Comparison of ENCODE assay signal across 1 cellular context in the genomic region with DNA sequence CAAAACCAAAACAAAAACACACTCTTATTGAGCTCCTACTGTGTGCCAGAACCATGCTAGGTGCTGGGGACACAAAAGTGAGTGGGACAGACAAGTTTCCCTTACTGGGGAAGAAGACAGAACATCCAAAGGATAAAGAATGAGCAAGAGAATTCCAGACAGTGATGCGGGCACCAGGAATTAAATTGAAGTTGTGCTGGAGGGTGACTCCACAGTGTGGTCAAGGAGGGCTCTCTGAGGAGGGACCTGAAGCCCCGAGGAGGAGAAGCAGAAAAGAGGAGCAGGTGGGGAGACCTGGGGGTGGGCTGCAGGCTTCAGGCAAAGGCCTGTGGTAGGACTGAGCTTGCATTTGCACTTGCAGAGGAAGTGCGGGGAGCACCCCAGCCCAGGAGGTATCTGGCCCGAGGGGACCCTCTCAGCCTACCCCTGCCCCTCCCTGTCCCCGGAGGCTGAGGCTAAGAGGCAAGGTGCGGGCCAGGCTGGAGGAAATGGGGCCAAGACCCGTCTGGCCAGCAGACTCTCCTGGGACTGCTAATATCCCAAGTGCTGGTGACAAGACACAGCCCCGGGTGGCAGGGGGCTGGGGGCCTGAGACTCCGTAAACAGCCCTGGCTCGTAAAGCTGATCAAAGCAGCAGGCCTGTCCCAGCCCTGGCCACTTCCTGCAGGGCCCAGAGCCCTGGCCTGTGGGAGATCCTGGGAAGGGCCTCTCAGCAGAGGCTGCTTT.
A peak's percentile ranks its signal among the peaks of the same experiment; 100 is the strongest.
TF ChIP-seq lines count a peak whose summit lies in the region.

No MANE protein-coding gene starts in this region.

TF ChIP-seq in HepG2, 621 proteins besides CTCF, POLR2A, EP300 and RAD21:
- TF ChIP-seq, protein P1, sequence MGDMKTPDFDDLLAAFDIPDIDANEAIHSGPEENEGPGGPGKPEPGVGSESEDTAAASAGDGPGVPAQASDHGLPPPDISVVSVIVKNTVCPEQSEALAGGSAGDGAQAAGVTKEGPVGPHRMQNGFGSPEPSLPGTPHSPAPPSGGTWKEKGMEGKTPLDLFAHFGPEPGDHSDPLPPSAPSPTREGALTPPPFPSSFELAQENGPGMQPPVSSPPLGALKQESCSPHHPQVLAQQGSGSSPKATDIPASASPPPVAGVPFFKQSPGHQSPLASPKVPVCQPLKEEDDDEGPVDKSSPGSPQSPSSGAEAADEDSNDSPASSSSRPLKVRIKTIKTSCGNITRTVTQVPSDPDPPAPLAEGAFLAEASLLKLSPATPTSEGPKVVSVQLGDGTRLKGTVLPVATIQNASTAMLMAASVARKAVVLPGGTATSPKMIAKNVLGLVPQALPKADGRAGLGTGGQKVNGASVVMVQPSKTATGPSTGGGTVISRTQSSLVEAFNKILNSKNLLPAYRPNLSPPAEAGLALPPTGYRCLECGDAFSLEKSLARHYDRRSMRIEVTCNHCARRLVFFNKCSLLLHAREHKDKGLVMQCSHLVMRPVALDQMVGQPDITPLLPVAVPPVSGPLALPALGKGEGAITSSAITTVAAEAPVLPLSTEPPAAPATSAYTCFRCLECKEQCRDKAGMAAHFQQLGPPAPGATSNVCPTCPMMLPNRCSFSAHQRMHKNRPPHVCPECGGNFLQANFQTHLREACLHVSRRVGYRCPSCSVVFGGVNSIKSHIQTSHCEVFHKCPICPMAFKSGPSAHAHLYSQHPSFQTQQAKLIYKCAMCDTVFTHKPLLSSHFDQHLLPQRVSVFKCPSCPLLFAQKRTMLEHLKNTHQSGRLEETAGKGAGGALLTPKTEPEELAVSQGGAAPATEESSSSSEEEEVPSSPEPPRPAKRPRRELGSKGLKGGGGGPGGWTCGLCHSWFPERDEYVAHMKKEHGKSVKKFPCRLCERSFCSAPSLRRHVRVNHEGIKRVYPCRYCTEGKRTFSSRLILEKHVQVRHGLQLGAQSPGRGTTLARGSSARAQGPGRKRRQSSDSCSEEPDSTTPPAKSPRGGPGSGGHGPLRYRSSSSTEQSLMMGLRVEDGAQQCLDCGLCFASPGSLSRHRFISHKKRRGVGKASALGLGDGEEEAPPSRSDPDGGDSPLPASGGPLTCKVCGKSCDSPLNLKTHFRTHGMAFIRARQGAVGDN (CRISPR knock-in tag; IDR thresholded peaks at IDR 0.05), result peak; percentile 24; the same call in 1 of the 2 replicates
- TF ChIP-seq, protein P2, sequence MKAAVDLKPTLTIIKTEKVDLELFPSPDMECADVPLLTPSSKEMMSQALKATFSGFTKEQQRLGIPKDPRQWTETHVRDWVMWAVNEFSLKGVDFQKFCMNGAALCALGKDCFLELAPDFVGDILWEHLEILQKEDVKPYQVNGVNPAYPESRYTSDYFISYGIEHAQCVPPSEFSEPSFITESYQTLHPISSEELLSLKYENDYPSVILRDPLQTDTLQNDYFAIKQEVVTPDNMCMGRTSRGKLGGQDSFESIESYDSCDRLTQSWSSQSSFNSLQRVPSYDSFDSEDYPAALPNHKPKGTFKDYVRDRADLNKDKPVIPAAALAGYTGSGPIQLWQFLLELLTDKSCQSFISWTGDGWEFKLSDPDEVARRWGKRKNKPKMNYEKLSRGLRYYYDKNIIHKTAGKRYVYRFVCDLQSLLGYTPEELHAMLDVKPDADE (CRISPR knock-in tag; IDR thresholded peaks at IDR 0.05), result no peak
- TF ChIP-seq, protein P3, sequence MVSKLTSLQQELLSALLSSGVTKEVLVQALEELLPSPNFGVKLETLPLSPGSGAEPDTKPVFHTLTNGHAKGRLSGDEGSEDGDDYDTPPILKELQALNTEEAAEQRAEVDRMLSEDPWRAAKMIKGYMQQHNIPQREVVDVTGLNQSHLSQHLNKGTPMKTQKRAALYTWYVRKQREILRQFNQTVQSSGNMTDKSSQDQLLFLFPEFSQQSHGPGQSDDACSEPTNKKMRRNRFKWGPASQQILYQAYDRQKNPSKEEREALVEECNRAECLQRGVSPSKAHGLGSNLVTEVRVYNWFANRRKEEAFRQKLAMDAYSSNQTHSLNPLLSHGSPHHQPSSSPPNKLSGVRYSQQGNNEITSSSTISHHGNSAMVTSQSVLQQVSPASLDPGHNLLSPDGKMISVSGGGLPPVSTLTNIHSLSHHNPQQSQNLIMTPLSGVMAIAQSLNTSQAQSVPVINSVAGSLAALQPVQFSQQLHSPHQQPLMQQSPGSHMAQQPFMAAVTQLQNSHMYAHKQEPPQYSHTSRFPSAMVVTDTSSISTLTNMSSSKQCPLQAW (CRISPR knock-in tag; IDR thresholded peaks at IDR 0.05), result peak; percentile 44; the same call in 1 of the 2 replicates
- TF ChIP-seq FOXA1 (IDR thresholded peaks at IDR 0.05) (no peak), FOXA1 (CRISPR knock-in tag; IDR thresholded peaks at IDR 0.05) (0 out of 2 replicates have a peak, but pooled peaks have one; percentile 14), ZFX (CRISPR knock-in tag; IDR thresholded peaks at IDR 0.05; ENCODE audit: low read depth) (peak; percentile 37; the same call in 1 of the 2 replicates), ZFY (CRISPR knock-in tag; IDR thresholded peaks at IDR 0.05) (peak; percentile 2; the same call in 1 of the 2 replicates), HNRNPLL (IDR thresholded peaks at IDR 0.05; ENCODE audit: low read depth, low read length, poor library complexity, severe bottlenecking) (peak; percentile 27), SP5 (CRISPR knock-in tag; IDR thresholded peaks at IDR 0.05; ENCODE audit: borderline replicate concordance, low read depth) (peak; percentile 8; the same call in 1 of the 2 replicates), HIVEP1 (CRISPR knock-in tag; IDR thresholded peaks at IDR 0.05) (0 out of 2 replicates have a peak, but pooled peaks have one; percentile 26), DMAP1 (CRISPR knock-in tag; IDR thresholded peaks at IDR 0.05) (no peak)
- TF ChIP-seq, protein P4, sequence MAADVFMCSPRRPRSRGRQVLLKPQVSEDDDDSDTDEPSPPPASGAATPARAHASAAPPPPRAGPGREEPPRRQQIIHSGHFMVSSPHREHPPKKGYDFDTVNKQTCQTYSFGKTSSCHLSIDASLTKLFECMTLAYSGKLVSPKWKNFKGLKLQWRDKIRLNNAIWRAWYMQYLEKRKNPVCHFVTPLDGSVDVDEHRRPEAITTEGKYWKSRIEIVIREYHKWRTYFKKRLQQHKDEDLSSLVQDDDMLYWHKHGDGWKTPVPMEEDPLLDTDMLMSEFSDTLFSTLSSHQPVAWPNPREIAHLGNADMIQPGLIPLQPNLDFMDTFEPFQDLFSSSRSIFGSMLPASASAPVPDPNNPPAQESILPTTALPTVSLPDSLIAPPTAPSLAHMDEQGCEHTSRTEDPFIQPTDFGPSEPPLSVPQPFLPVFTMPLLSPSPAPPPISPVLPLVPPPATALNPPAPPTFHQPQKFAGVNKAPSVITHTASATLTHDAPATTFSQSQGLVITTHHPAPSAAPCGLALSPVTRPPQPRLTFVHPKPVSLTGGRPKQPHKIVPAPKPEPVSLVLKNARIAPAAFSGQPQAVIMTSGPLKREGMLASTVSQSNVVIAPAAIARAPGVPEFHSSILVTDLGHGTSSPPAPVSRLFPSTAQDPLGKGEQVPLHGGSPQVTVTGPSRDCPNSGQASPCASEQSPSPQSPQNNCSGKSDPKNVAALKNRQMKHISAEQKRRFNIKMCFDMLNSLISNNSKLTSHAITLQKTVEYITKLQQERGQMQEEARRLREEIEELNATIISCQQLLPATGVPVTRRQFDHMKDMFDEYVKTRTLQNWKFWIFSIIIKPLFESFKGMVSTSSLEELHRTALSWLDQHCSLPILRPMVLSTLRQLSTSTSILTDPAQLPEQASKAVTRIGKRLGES (CRISPR knock-in tag; IDR thresholded peaks at IDR 0.05; ENCODE audit: borderline replicate concordance), result no peak
- TF ChIP-seq, protein P5, sequence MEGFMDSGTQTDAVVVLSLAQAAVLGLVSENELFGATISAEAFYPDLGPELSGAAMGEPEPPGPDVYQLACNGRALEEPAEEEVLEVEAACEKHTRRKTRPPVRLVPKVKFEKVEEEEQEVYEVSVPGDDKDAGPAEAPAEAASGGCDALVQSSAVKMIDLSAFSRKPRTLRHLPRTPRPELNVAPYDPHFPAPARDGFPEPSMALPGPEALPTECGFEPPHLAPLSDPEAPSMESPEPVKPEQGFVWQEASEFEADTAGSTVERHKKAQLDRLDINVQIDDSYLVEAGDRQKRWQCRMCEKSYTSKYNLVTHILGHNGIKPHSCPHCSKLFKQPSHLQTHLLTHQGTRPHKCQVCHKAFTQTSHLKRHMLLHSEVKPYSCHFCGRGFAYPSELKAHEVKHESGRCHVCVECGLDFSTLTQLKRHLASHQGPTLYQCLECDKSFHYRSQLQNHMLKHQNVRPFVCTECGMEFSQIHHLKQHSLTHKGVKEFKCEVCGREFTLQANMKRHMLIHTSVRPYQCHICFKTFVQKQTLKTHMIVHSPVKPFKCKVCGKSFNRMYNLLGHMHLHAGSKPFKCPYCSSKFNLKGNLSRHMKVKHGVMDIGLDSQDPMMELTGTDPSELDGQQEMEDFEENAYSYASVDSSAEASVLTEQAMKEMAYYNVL (CRISPR knock-in tag; IDR thresholded peaks at IDR 0.05; ENCODE audit: borderline replicate concordance), result no peak
